ENCODE assay signal across 8 cellular contexts in the genomic region with DNA sequence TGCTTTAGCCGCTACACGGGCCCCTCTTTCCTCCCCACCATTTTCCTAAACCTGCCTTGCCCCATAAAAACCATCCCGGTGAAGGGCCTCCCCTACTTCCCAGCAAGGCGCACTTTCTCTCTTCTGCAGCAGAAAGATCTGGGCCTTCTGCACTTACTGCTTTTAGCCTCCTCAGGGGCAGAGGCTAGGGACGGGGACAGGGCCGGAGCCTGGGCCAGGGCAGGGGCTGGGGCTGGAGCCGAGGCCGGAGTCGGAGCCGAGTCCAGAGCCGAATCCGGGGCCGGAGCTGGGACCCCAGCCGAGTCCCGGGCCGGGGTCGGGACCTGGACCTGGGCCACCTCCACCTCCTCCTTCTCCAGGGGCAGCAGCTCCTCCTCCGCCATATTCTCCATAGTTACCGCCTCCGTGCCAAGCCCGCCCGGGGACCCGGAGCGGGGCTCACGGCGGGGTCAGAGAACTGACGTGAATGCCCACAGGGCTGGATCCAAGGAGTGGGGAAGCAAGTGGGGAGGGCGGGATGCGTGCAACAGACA. TPM values are rescaled to one million over a fixed set of nuclear protein-coding genes. Genes with fewer than 3 reads are reported as not detected.
A peak's percentile ranks its signal among the peaks of the same experiment; 100 is the strongest.
DNase-seq lines count a peak whose midpoint lies in the region; ATAC-seq and TF ChIP-seq lines count a peak whose summit lies in the region.

No MANE protein-coding gene starts in this region.

- TSS peak; percentile 78 for BruUV-seq in OCI-LY7 (replicated peaks; lab: Mats Ljungman, UMichigan)

- H3K4me2 ChIP-seq in OCI-LY7 (ENCODE audit: low read length): peak overlapping the region; percentile 87

- peaks cover 12% of the 10 kb centered on the region for H3K79me2 ChIP-seq in OCI-LY7 (ENCODE audit: insufficient read depth, low read depth, low read length)

- H3K4me3 Mint-ChIP-seq in dendritic cell treated with granulocyte-macrophage colony-stimulating factor and Interleukin-4, amounts not matched to agents 40 ng/mL and 50 ng/mL, for 4 days: peak overlapping the region; percentile 89

- H3K9me3 ChIP-seq in OCI-LY7 (ENCODE audit: low read length) (no peaks in the 10 kb centered on the region), upper lobe of left lung (no peaks in the 10 kb centered on the region)

- intact Hi-C loops in OCI-LY7 (cut with micrococcal nuclease; ENCODE audit: unreplicated experiment): loop anchor here (5.0 to 10.0 kb wide), 3 partner anchors 404 to 1221 kb away; partner anchors contain the start of genes EDEM3, ODR4, TPR and TSEN15
- intact Hi-C loops in dendritic cell treated with granulocyte-macrophage colony-stimulating factor and Interleukin-4, amounts not matched to agents 40 ng/mL and 50 ng/mL, for 4 days (cut with micrococcal nuclease): loop anchor here (2.0 to 5.0 kb wide), 3 partner anchors 109 to 402 kb away; partner anchors contain the start of genes EDEM3, IVNS1ABP and RNF2

- 0 to 2% methylated on average over 24 to 29 of the region's 29 CpGs for whole genome bisulfite sequencing in upper lobe of left lung, 2 donors

- H3K9me2 ChIP-seq in OCI-LY7 (ENCODE audit: insufficient read depth, low read length): no peaks in the 10 kb centered on the region

- H3K9me3 Mint-ChIP-seq in dendritic cell treated with granulocyte-macrophage colony-stimulating factor and Interleukin-4, amounts not matched to agents 40 ng/mL and 50 ng/mL, for 4 days: no peaks in the 10 kb centered on the region

- H3K36me3 ChIP-seq in OCI-LY7 (ENCODE audit: insufficient read depth, low read length): no peaks in the 10 kb centered on the region
- H3K36me3 ChIP-seq in upper lobe of left lung: peaks cover 0 to 4% (median under 1%) of the 10 kb centered on the region in 4 donors

- peak overlapping the region; percentile 64 for H3K27ac ChIP-seq in OCI-LY7 (ENCODE audit: low read depth, low read length, poor library complexity, severe bottlenecking)
- peak overlapping the region; percentile 98 to 99 (median 99) for H3K27ac ChIP-seq in upper lobe of left lung

- peak in 1 of 4 donors; percentile 32 for TF ChIP-seq EP300 in upper lobe of left lung (IDR thresholded peaks at IDR 0.05)

- DNase-seq in A172 (ENCODE audit: low spot score) (peak; percentile 20), OCI-LY7 (ENCODE audit: low spot score) (peak; percentile 34), mesenteric fat pad (ENCODE audit: low spot score) (peak; percentile 92), upper lobe of left lung (peak in 1 of 2 donors; percentile 92), OCI-M2 (lab: John Stamatoyannopoulos, UW; ENCODE audit: unreplicated experiment) (no peak)

- peaks cover 21% of the 10 kb centered on the region for H3K4me1 ChIP-seq in OCI-LY7 (ENCODE audit: insufficient read depth, low read length, poor library complexity, severe bottlenecking)
- peaks cover 14 to 37% (median 23%) of the 10 kb centered on the region in 4 donors for H3K4me1 ChIP-seq in upper lobe of left lung

- POLR2A ChIA-PET in OCI-LY7 (lab: Charles Lee): interaction anchor here (0.7 to 1.4 kb wide), 5 partner anchors 109 to 661 kb away, joined by 3 to 5 read pairs (median 3); partner anchors contain the start of gene RNF2

- H3K27me3 ChIP-seq in upper lobe of left lung: no peaks in the 10 kb centered on the region

- TF ChIP-seq POLR2A in GM18505 (IDR thresholded peaks at IDR 0.05; ENCODE audit: borderline replicate concordance, extremely low read depth, insufficient read depth, insufficient read length): no peak
- TF ChIP-seq POLR2A in upper lobe of left lung (IDR thresholded peaks at IDR 0.05): no peak

- peak overlapping the region; percentile 80 for H2AFZ ChIP-seq in OCI-LY7 (ENCODE audit: low read length)

- H3K36me3 Mint-ChIP-seq in dendritic cell treated with granulocyte-macrophage colony-stimulating factor and Interleukin-4, amounts not matched to agents 40 ng/mL and 50 ng/mL, for 4 days (ENCODE audit: low read depth): peaks cover 27% of the 10 kb centered on the region

- TF ChIP-seq CTCF in OCI-LY7 (conservative IDR thresholded peaks at IDR 0.05; ENCODE audit: low read length): no peak
- no peak for TF ChIP-seq CTCF in upper lobe of left lung (IDR thresholded peaks at IDR 0.05)

- H3K27ac Mint-ChIP-seq in dendritic cell treated with granulocyte-macrophage colony-stimulating factor and Interleukin-4, amounts not matched to agents 40 ng/mL and 50 ng/mL, for 4 days: peak overlapping the region; percentile 99

- peaks cover 41% of the 10 kb centered on the region for H3K4me1 Mint-ChIP-seq in dendritic cell treated with granulocyte-macrophage colony-stimulating factor and Interleukin-4, amounts not matched to agents 40 ng/mL and 50 ng/mL, for 4 days (ENCODE audit: low read depth)

- CTCF ChIA-PET in OCI-LY7 (lab: Charles Lee; ENCODE audit: unreplicated experiment): no interaction called here

- no peaks in the 10 kb centered on the region for H4K20me1 ChIP-seq in OCI-LY7 (ENCODE audit: insufficient read depth, low read length)

- ATAC-seq in GM18505 (IDR thresholded peaks at IDR 0.05; ENCODE audit: unreplicated experiment) (peak; percentile 30), HG02943 (IDR thresholded peaks at IDR 0.05; ENCODE audit: low read depth, unreplicated experiment) (peak; percentile 25), upper lobe of left lung (ENCODE audit: low FRiP score in 2 of 2) (peak; percentile 76 to 77)

- no peaks in the 10 kb centered on the region for H3K27me3 Mint-ChIP-seq in dendritic cell treated with granulocyte-macrophage colony-stimulating factor and Interleukin-4, amounts not matched to agents 40 ng/mL and 50 ng/mL, for 4 days

- peak overlapping the region; percentile 89 for H3K4me3 ChIP-seq in OCI-LY7 (ENCODE audit: low read depth, low read length, poor library complexity, severe bottlenecking)
- H3K4me3 ChIP-seq in upper lobe of left lung: peak overlapping the region; percentile 73 to 93 (median 76)

RNA-seq across cellular contexts. Expression of gene TRMT1L, which starts 0.4 kb away (rescaled TPM):
- total RNA-seq in A172 (2014; rRNA removed; shearing (Covaris generic)): 32.7 and 39.9 TPM in 2 replicates
- 10.8 and 15.0 TPM in 2 replicates for total RNA-seq in OCI-LY7 (2014; rRNA removed; shearing (Covaris generic))
- 25.7 and 31.0 TPM in 2 replicates for total RNA-seq in OCI-LY7 (2022)
- total RNA-seq in mesenteric fat pad: 13.4 TPM
- 10 to 100 TPM in 4 of 6 donors, 1 to 10 TPM in 2; 7.3 to 42.2 (median 13.6) TPM for total RNA-seq in upper lobe of left lung

RNA-seq across cellular contexts. Expression of gene SWT1, which starts 0.6 kb away (rescaled TPM):
- 6.2 TPM in 2 replicates for total RNA-seq in A172 (2014; rRNA removed; shearing (Covaris generic))
- 2.1 and 2.3 TPM in 2 replicates for total RNA-seq in OCI-LY7 (2014; rRNA removed; shearing (Covaris generic))
- total RNA-seq in OCI-LY7 (2022): 2.2 and 2.6 TPM in 2 replicates
- total RNA-seq in mesenteric fat pad: 4.4 TPM
- 10 to 100 TPM in 2 of 6 donors, 1 to 10 TPM in 4; 3.1 to 15.7 (median 6.0) TPM for total RNA-seq in upper lobe of left lung

Comparison
In these comparisons a context has a peak if more than half of its experiments do, and no peak if none do; other contexts are left out.
1. ATAC-seq: peak in every context shown above with its lines; median percentile 76 in upper lobe of left lung; 30 in GM18505; 25 in HG02943.